In genomic region chr17:66957951-66958579, GRCh38 we compare ENCODE assay signal across 17 cellular contexts. TPM values are rescaled to one million over a fixed set of nuclear protein-coding genes. Genes with fewer than 3 reads are reported as not detected.
DNase-seq lines count a peak whose midpoint lies in the region; TF ChIP-seq lines count a peak whose summit lies in the region.
"Had no signal": no experiment of that assay in that cellular context is flagged by ENCODE, and none has a peak within 500 bp of the region (broad histone marks: within the 10 kb centered on the region; RNA-seq: fewer than 3 reads in every experiment).

No MANE protein-coding gene starts in this region.

- no peak overlapping the region for H2BK120ac ChIP-seq in neuronal stem cell (ENCODE audit: low read depth, low read length)

- TF ChIP-seq POLR2A in testis (IDR thresholded peaks at IDR 0.05) = no peak

- no CpG with 5 or more reads among the region's 16 CpGs for WGBS in neuronal stem cell (ENCODE audit: extremely low coverage in 2 of 2, insufficient read length in 2 of 2, insufficient replicate concordance in 1 of 2), 2 donors
- WGBS in testis, 2 donors = 41 to 47% methylated on average over 16 of the region's 16 CpGs

- no peak overlapping the region for H3K4me3 Mint-ChIP-seq in glutamatergic neuron (ENCODE audit: unreplicated experiment)
- no peak overlapping the region for H3K4me3 Mint-ChIP-seq in activated T-helper 2 cell treated with anti-CD3 and anti-CD28 coated beads, Interferon-gamma antibody, Interleukin-2, Interleukin-4, amounts not matched to agents 10 μg/mL and 5 μg/mL and 100 μg/mL, durations not matched to agents 14 hours and 24 hours and 36 hours (ENCODE audit: low read depth)
- H3K4me3 Mint-ChIP-seq: activated naive CD4-positive, alpha-beta T cell treated with anti-CD3 and anti-CD28 coated beads, Interleukin-2, amount 10 ng/mL, durations not matched to agents 7 days and 5 days; CD14-positive monocyte had no signal

- H3K4me1 ChIP-seq in SJCRH30 (peaks cover 12% of the 10 kb centered on the region), neuronal stem cell (ENCODE audit: control insufficient read depth in 2 of 2, insufficient read depth in 1 of 2, low read depth in 1 of 2, low read length in 2 of 2) (peaks cover 9 to 13% of the 10 kb centered on the region in 2 donors), testis (no peaks in the 10 kb centered on the region)
- H3K4me1 ChIP-seq: ascending aorta, parathyroid adenoma, tibial nerve had no signal

- no peak overlapping the region for H2BK12ac ChIP-seq in neuronal stem cell (ENCODE audit: low read length)

- peak overlapping the region; percentile 63 for H3K18ac ChIP-seq in neuronal stem cell (ENCODE audit: low read length)

- H4K8ac ChIP-seq in neuronal stem cell (ENCODE audit: low read depth, low read length) = no peak overlapping the region

- no peaks in the 10 kb centered on the region for H3K36me3 Mint-ChIP-seq in glutamatergic neuron (ENCODE audit: unreplicated experiment)
- no peaks in the 10 kb centered on the region for H3K36me3 Mint-ChIP-seq in activated T-helper 2 cell treated with anti-CD3 and anti-CD28 coated beads, Interferon-gamma antibody, Interleukin-2, Interleukin-4, amounts not matched to agents 10 μg/mL and 5 μg/mL and 100 μg/mL, durations not matched to agents 14 hours and 24 hours and 36 hours (ENCODE audit: low read depth)
- H3K36me3 Mint-ChIP-seq: activated naive CD4-positive, alpha-beta T cell treated with anti-CD3 and anti-CD28 coated beads, Interleukin-2, amount 10 ng/mL, durations not matched to agents 7 days and 5 days; CD14-positive monocyte had no signal

- H3K4me3 ChIP-seq in SJCRH30 (0 out of 2 replicates have a peak overlapping the region, but pooled peaks have one; percentile 5), neuronal stem cell (ENCODE audit: low read length in 2 of 2) (peak overlapping the region in 1 of 2 donors; percentile 5), testis (no peak overlapping the region)
- H3K4me3 ChIP-seq: ascending aorta, tibial nerve had no signal

- no peak overlapping the region for H3K9ac ChIP-seq in neuronal stem cell (ENCODE audit: low read depth, low read length, poor library complexity)
- H3K9ac ChIP-seq: parathyroid adenoma had no signal

- no peak overlapping the region for H2BK15ac ChIP-seq in neuronal stem cell (ENCODE audit: low read length)

- no peak for TF ChIP-seq CTCF in C4-2B (conservative IDR thresholded peaks at IDR 0.05)
- no peak for TF ChIP-seq CTCF in glutamatergic neuron (IDR thresholded peaks at IDR 0.05; ENCODE audit: partially characterized antibody, unreplicated experiment)
- no peak for TF ChIP-seq CTCF in testis (IDR thresholded peaks at IDR 0.05)

- no peak overlapping the region for H2BK5ac ChIP-seq in neuronal stem cell (ENCODE audit: low read length)

- H3K14ac ChIP-seq in neuronal stem cell (ENCODE audit: low read length) = peak overlapping the region; percentile 76

- DNase-seq in SJCRH30 = peak; percentile 75 to 79
- DNase-seq in glutamatergic neuron = no peak
- no peak for DNase-seq in neuronal stem cell (ENCODE audit: low spot score)
- no peak for DNase-seq in testis
- DNase-seq in effector CD4-positive, alpha-beta T cell = no peak
- DNase-seq in activated T-helper 2 cell treated with anti-CD3 and anti-CD28 coated beads, Interferon-gamma antibody, Interleukin-2, Interleukin-4, amounts not matched to agents 10 μg/mL and 5 μg/mL and 100 μg/mL, durations not matched to agents 14 hours and 24 hours and 36 hours (ENCODE audit: low spot score) = no peak
- no peak for DNase-seq in HCEC 1CT
- DNase-seq: activated naive CD4-positive, alpha-beta T cell treated with anti-CD3 and anti-CD28 coated beads, Interleukin-2, amount 10 ng/mL, durations not matched to agents 7 days and 5 days; DMS153; NCI-H1436 treated with DMSO at 0.1 percent for 48 hours; NCI-H226 had no signal

- H3K4ac ChIP-seq in neuronal stem cell (ENCODE audit: low read length) = no peak overlapping the region

- H3K9me3 ChIP-seq in SJCRH30 (replicated peaks) (no peaks in the 10 kb centered on the region), neuronal stem cell (replicated peaks in 1 of 2; ENCODE audit: control insufficient read depth in 2 of 2, insufficient read depth in 1 of 2, low read depth in 1 of 2, low read length in 2 of 2) (no peaks in the 10 kb centered on the region), testis (no peaks in the 10 kb centered on the region)
- H3K9me3 ChIP-seq: ascending aorta, tibial nerve had no signal

- H3K79me1 ChIP-seq in neuronal stem cell (ENCODE audit: low read depth, low read length) = no peaks in the 10 kb centered on the region

- peak overlapping the region; percentile 26 for H3K4me2 ChIP-seq in neuronal stem cell (ENCODE audit: insufficient read depth, low read length, poor library complexity, severe bottlenecking)

- no peaks in the 10 kb centered on the region; the same call in 1 of the 2 replicates for H3K27me3 ChIP-seq in SJCRH30
- peaks cover 0 to 12% (median 9%) of the 10 kb centered on the region in 3 experiments for H3K27me3 ChIP-seq in neuronal stem cell (ENCODE audit: control insufficient read depth in 3 of 3, insufficient read depth in 3 of 3, low read depth in 1 of 3, low read length in 3 of 3)
- H3K27me3 ChIP-seq in testis = no peaks in the 10 kb centered on the region
- H3K27me3 ChIP-seq: ascending aorta had no signal

- no peak overlapping the region for H2AK5ac ChIP-seq in neuronal stem cell (ENCODE audit: low read depth, low read length)

- H3K36me3 ChIP-seq in SJCRH30 (no peaks in the 10 kb centered on the region), neuronal stem cell (replicated peaks in 1 of 2; ENCODE audit: control insufficient read depth in 2 of 2, insufficient read depth in 2 of 2, low read length in 2 of 2) (no peaks in the 10 kb centered on the region), testis (ENCODE audit: low read depth, missing control alignments) (no peaks in the 10 kb centered on the region)
- H3K36me3 ChIP-seq: ascending aorta, tibial nerve had no signal

- peak overlapping the region; percentile 93 for H2AFZ ChIP-seq in neuronal stem cell (ENCODE audit: low read length)
- H2AFZ ChIP-seq: parathyroid adenoma had no signal

- H4K91ac ChIP-seq in neuronal stem cell (ENCODE audit: low read depth, low read length, poor library complexity) = no peak overlapping the region

- H3K27ac ChIP-seq in C4-2B (peak overlapping the region; percentile 38; the same call in 1 of the 2 replicates), SJCRH30 (peak overlapping the region; percentile 15; the same call in 1 of the 2 replicates), neuronal stem cell (replicated peaks; ENCODE audit: low read length) (no peak overlapping the region), testis (no peak overlapping the region)
- H3K27ac ChIP-seq: ascending aorta, parathyroid adenoma, tibial nerve had no signal

- intact Hi-C loops in testis (cut with DNase I; ENCODE audit: low total_unique reads) = no loop called here
- intact Hi-C loops in activated T-helper 2 cell treated with anti-CD3 and anti-CD28 coated beads, Interferon-gamma antibody, Interleukin-2, Interleukin-4, amounts not matched to agents 10 μg/mL and 5 μg/mL and 100 μg/mL, durations not matched to agents 14 hours and 24 hours and 36 hours (cut with micrococcal nuclease) = no loop called here

- H3K9me3 Mint-ChIP-seq in glutamatergic neuron (ENCODE audit: unreplicated experiment) = peaks cover 2% of the 10 kb centered on the region
- H3K9me3 Mint-ChIP-seq in activated T-helper 2 cell treated with anti-CD3 and anti-CD28 coated beads, Interferon-gamma antibody, Interleukin-2, Interleukin-4, amounts not matched to agents 10 μg/mL and 5 μg/mL and 100 μg/mL, durations not matched to agents 14 hours and 24 hours and 36 hours = no peaks in the 10 kb centered on the region
- H3K9me3 Mint-ChIP-seq: activated naive CD4-positive, alpha-beta T cell treated with anti-CD3 and anti-CD28 coated beads, Interleukin-2, amount 10 ng/mL, durations not matched to agents 7 days and 5 days; CD14-positive monocyte had no signal

- H3K27ac Mint-ChIP-seq in glutamatergic neuron (ENCODE audit: unreplicated experiment) = peak overlapping the region; percentile 33
- H3K27ac Mint-ChIP-seq in activated T-helper 2 cell treated with anti-CD3 and anti-CD28 coated beads, Interferon-gamma antibody, Interleukin-2, Interleukin-4, amounts not matched to agents 10 μg/mL and 5 μg/mL and 100 μg/mL, durations not matched to agents 14 hours and 24 hours and 36 hours = no peak overlapping the region
- H3K27ac Mint-ChIP-seq: activated naive CD4-positive, alpha-beta T cell treated with anti-CD3 and anti-CD28 coated beads, Interleukin-2, amount 10 ng/mL, durations not matched to agents 7 days and 5 days; CD14-positive monocyte had no signal

- H3K4me1 Mint-ChIP-seq in glutamatergic neuron (ENCODE audit: low read depth, unreplicated experiment) = peaks cover 12% of the 10 kb centered on the region
- no peaks in the 10 kb centered on the region for H3K4me1 Mint-ChIP-seq in activated T-helper 2 cell treated with anti-CD3 and anti-CD28 coated beads, Interferon-gamma antibody, Interleukin-2, Interleukin-4, amounts not matched to agents 10 μg/mL and 5 μg/mL and 100 μg/mL, durations not matched to agents 14 hours and 24 hours and 36 hours (ENCODE audit: low read depth)
- H3K4me1 Mint-ChIP-seq: activated naive CD4-positive, alpha-beta T cell treated with anti-CD3 and anti-CD28 coated beads, Interleukin-2, amount 10 ng/mL, durations not matched to agents 7 days and 5 days; CD14-positive monocyte had no signal

- H3K23ac ChIP-seq in neuronal stem cell (ENCODE audit: low read depth, low read length, poor library complexity) = no peak overlapping the region

- H3K27me3 Mint-ChIP-seq in glutamatergic neuron (ENCODE audit: unreplicated experiment) = peaks cover 3% of the 10 kb centered on the region
- H3K27me3 Mint-ChIP-seq in activated T-helper 2 cell treated with anti-CD3 and anti-CD28 coated beads, Interferon-gamma antibody, Interleukin-2, Interleukin-4, amounts not matched to agents 10 μg/mL and 5 μg/mL and 100 μg/mL, durations not matched to agents 14 hours and 24 hours and 36 hours (ENCODE audit: low read depth) = peaks cover 16% of the 10 kb centered on the region

RNA-seq across cellular contexts. Expression of gene CACNG4, which starts 6.4 kb away (rescaled TPM):
- 0.30 and 0.49 TPM in 2 replicates for total RNA-seq in SJCRH30 (2014; rRNA removed; shearing (Covaris generic))
- 105 TPM for total RNA-seq in glutamatergic neuron (ENCODE audit: unreplicated experiment)
- polyA plus RNA-seq in neuronal stem cell (2013, experiment 1 of 2) = 8.3 TPM
- polyA plus RNA-seq in neuronal stem cell (2013, experiment 2 of 2) = 8.6 TPM
- under 1 TPM; 0.16 to 0.81 TPM for total RNA-seq in testis
- polyA plus RNA-seq in testis (ENCODE audit: insufficient read depth, low read depth, low replicate concordance) = 0.46 TPM
- not detected in 2 replicates for total RNA-seq in activated T-helper 2 cell treated with anti-CD3 and anti-CD28 coated beads, Interferon-gamma antibody, Interleukin-2, Interleukin-4, amounts not matched to agents 10 μg/mL and 5 μg/mL and 100 μg/mL, durations not matched to agents 14 hours and 24 hours and 36 hours
- total RNA-seq: ascending aorta, mucosa of gallbladder had no signal
- polyA plus RNA-seq: CD14-positive monocyte had no signal

Comparison
In these comparisons a context has a peak if more than half of its experiments do, and no peak if none do; other contexts are left out.
1. H3K27ac ChIP-seq: peak in C4-2B (single experiment) and SJCRH30 (single experiment); none in neuronal stem cell (single experiment) and testis (0 of 2).
2. DNase-seq: peak in SJCRH30 (2 of 2); none in glutamatergic neuron (single experiment), neuronal stem cell (single experiment), testis (single experiment), effector CD4-positive, alpha-beta T cell (single experiment), activated T-helper 2 cell treated with anti-CD3 and anti-CD28 coated beads, Interferon-gamma antibody, Interleukin-2, Interleukin-4, amounts not matched to agents 10 μg/mL and 5 μg/mL and 100 μg/mL, durations not matched to agents 14 hours and 24 hours and 36 hours (single experiment) and HCEC 1CT (single experiment).
3. RNA of gene CACNG4, which starts 6.4 kb away (total RNA-seq): 105 TPM in glutamatergic neuron (single experiment); 0.16 to 0.81 TPM in testis, 0.30 to 0.49 TPM in SJCRH30 and not detected in activated T-helper 2 cell treated with anti-CD3 and anti-CD28 coated beads, Interferon-gamma antibody, Interleukin-2, Interleukin-4, amounts not matched to agents 10 μg/mL and 5 μg/mL and 100 μg/mL, durations not matched to agents 14 hours and 24 hours and 36 hours; every median in the first group is over 10 times any median in the second.